In the genomic region with DNA sequence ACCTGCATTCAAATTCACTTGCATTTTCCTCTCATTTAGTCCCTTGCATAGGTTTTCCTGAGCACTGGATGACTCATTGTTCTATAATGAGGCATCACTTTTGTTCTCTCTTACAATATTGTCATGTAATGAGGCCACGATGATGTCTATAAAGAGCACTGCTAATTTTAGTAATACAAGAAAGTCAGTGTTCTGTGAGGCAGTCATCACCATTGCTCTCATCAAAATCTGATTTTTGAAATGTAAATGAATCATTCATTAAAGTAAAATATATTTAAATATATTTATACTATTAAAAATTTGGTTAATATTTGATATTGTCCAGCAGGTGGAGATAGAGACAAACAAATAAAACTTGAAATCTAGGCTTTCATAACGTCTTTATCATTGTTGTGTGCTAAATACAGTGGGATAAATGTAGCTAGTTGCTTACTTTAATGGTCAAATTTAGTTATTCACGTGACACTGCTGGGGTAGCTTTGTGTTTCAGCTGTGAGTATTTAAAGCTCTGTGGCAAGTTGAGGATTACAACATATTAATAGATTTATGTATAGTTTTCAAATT, we compare ENCODE assay signal across 8 cellular contexts. TPM values are rescaled to one million over a fixed set of nuclear protein-coding genes. Genes with fewer than 3 reads are reported as not detected.
A peak's percentile ranks its signal among the peaks of the same experiment; 100 is the strongest.
DNase-seq lines count a peak whose midpoint lies in the region; ATAC-seq and TF ChIP-seq lines count a peak whose summit lies in the region.

No MANE protein-coding gene starts in this region.

- H3K36me3 Mint-ChIP-seq in CD8-positive, alpha-beta T cell, result peaks cover 30% of the 10 kb centered on the region
- peaks cover 6% of the 10 kb centered on the region for H3K36me3 Mint-ChIP-seq in endodermal cell (ENCODE audit: low read depth)
- no peaks in the 10 kb centered on the region for H3K36me3 Mint-ChIP-seq in nephron (ENCODE audit: low read depth)

- WGBS in endodermal cell (ENCODE audit: insufficient coverage in 1 of 2, insufficient read length in 1 of 2), 2 experiments, result 38 to 72% methylated on average over 1 to 3 of the region's 3 CpGs
- WGBS in stomach, 5 donors, result 14 to 35% (median 25%) methylated on average over 3 of the region's 3 CpGs

- H3K27me3 Mint-ChIP-seq in CD8-positive, alpha-beta T cell (ENCODE audit: low read depth), result no peaks in the 10 kb centered on the region
- H3K27me3 Mint-ChIP-seq in endodermal cell (ENCODE audit: insufficient read depth) (no peaks in the 10 kb centered on the region), nephron (ENCODE audit: low read depth) (no peaks in the 10 kb centered on the region)

- H3K4me3 ChIP-seq in CD8-positive, alpha-beta T cell (ENCODE audit: low read depth, low read length), result no peak overlapping the region
- no peak overlapping the region for H3K4me3 ChIP-seq in endodermal cell (ENCODE audit: low read length)
- H3K4me3 ChIP-seq in stomach, result no peak overlapping the region

- H3K9ac ChIP-seq in endodermal cell (ENCODE audit: extremely low read depth, low read length, poor library complexity, severe bottlenecking), result no peak overlapping the region

- DNase-seq in CD8-positive, alpha-beta T cell, result no peak
- DNase-seq in NCI-H69 (lab: John Stamatoyannopoulos, UW) (peak; percentile 87), endodermal cell (no peak), stomach (no peak), KG1 (lab: John Stamatoyannopoulos, UW) (no peak)
- no peak for DNase-seq in effector CD4-positive, alpha-beta T cell

- H3K27ac Mint-ChIP-seq in CD8-positive, alpha-beta T cell, result no peak overlapping the region
- H3K27ac Mint-ChIP-seq in endodermal cell (no peak overlapping the region), nephron (no peak overlapping the region)

- no peaks in the 10 kb centered on the region for H3K4me1 ChIP-seq in CD8-positive, alpha-beta T cell (ENCODE audit: insufficient read depth, low read length)
- no peaks in the 10 kb centered on the region for H3K4me1 ChIP-seq in endodermal cell (ENCODE audit: control insufficient read depth, insufficient read depth, low read length)
- H3K4me1 ChIP-seq in stomach, result peaks cover 0 to 11% (median 2%) of the 10 kb centered on the region in 4 donors

- no peaks in the 10 kb centered on the region for H3K9me3 ChIP-seq in CD8-positive, alpha-beta T cell (ENCODE audit: low read length)
- H3K9me3 ChIP-seq in endodermal cell (ENCODE audit: control insufficient read depth, low read length) (no peaks in the 10 kb centered on the region), stomach (no peaks in the 10 kb centered on the region)

- no peak overlapping the region for H3K27ac ChIP-seq in CD8-positive, alpha-beta T cell (ENCODE audit: low read depth, low read length)
- H3K27ac ChIP-seq in endodermal cell (ENCODE audit: low read depth, low read length), result no peak overlapping the region
- H3K27ac ChIP-seq in stomach, result no peak overlapping the region

- peak; percentile 66 for ATAC-seq in CD8-positive, alpha-beta T cell
- peak; percentile 41 for ATAC-seq in GM21619 (IDR thresholded peaks at IDR 0.05; ENCODE audit: unreplicated experiment)

- TF ChIP-seq POLR2A in stomach (IDR thresholded peaks at IDR 0.05), result no peak

- no peaks in the 10 kb centered on the region for H3K4me1 Mint-ChIP-seq in CD8-positive, alpha-beta T cell (ENCODE audit: low read depth)
- H3K4me1 Mint-ChIP-seq in endodermal cell (no peaks in the 10 kb centered on the region), nephron (no peaks in the 10 kb centered on the region)

- CTCF ChIA-PET in CD8-positive, alpha-beta T cell (lab: Charles Lee), result interaction anchor here (0.5 to 6.9 kb wide), 19 partner anchors 9 to 984 kb away, joined by 3 to 170 read pairs (median 4); a partner anchor contains a TSS

- no peaks in the 10 kb centered on the region for H3K27me3 ChIP-seq in CD8-positive, alpha-beta T cell (ENCODE audit: insufficient read depth, low read length)
- H3K27me3 ChIP-seq in endodermal cell (ENCODE audit: control insufficient read depth, insufficient read depth, low read length, poor library complexity, severe bottlenecking) (no peaks in the 10 kb centered on the region), stomach (no peaks in the 10 kb centered on the region)

- TF ChIP-seq EP300 in stomach (IDR thresholded peaks at IDR 0.05), result no peak

- POLR2A ChIA-PET in CD8-positive, alpha-beta T cell (lab: Charles Lee), result interaction anchor here (0.9 to 1.2 kb wide), 2 partner anchors 16 to 99 kb away, joined by 4 to 8 read pairs; a partner anchor contains a TSS

- H3K4me3 Mint-ChIP-seq in CD8-positive, alpha-beta T cell, result no peak overlapping the region
- no peak overlapping the region for H3K4me3 Mint-ChIP-seq in endodermal cell
- no peak overlapping the region for H3K4me3 Mint-ChIP-seq in nephron

- intact Hi-C loops in CD8-positive, alpha-beta T cell (cut with DNase I, micrococcal nuclease), result loop anchor here (1.0 to 10.0 kb wide), 5 partner anchors 14 to 806 kb away; no protein-coding TSS in a partner anchor
- intact Hi-C loops in stomach (cut with DNase I; ENCODE audit: low total_unique reads), result loop anchor here (5.0 kb wide), 1 partner anchor 99 kb away; no protein-coding TSS in a partner anchor

- peak; percentile 66 for TF ChIP-seq CTCF in CD8-positive, alpha-beta T cell (IDR thresholded peaks at IDR 0.05)
- TF ChIP-seq CTCF in endodermal cell (conservative IDR thresholded peaks at IDR 0.05) (peak; percentile 58), nephron (IDR thresholded peaks at IDR 0.05; ENCODE audit: unreplicated experiment in 3 of 3) (peak; percentile 37 to 62 (median 41)), stomach (IDR thresholded peaks at IDR 0.05) (peak in 3 of 7 experiments; percentile 35 to 47 (median 45))

- no peaks in the 10 kb centered on the region for H3K9me3 Mint-ChIP-seq in CD8-positive, alpha-beta T cell
- H3K9me3 Mint-ChIP-seq in endodermal cell (no peaks in the 10 kb centered on the region), nephron (no peaks in the 10 kb centered on the region)

- H3K36me3 ChIP-seq in CD8-positive, alpha-beta T cell (ENCODE audit: insufficient read depth, low read length), result peaks cover 6% of the 10 kb centered on the region
- H3K36me3 ChIP-seq in endodermal cell (ENCODE audit: control insufficient read depth, insufficient read depth, low read length), result peaks cover 48% of the 10 kb centered on the region
- H3K36me3 ChIP-seq in stomach, result peaks cover 5 to 73% (median 64%) of the 10 kb centered on the region in 4 donors

RNA-seq across cellular contexts. Expression of a gene that starts 15.4 kb away (rescaled TPM):
- 100 to 1,000 TPM; 172 to 179 TPM for total RNA-seq in CD8-positive, alpha-beta T cell
- total RNA-seq in endodermal cell (100 to 1,000 TPM; 236 to 425 TPM), stomach (10 to 100 TPM in 4 of 5 donors, 1 to 10 TPM in 1; 7.6 to 99.5 (median 37.3) TPM)
- polyA plus RNA-seq in endodermal cell (2013, experiment 1 of 2), result 613 TPM
- polyA plus RNA-seq in endodermal cell (2013, experiment 2 of 2), result 626 TPM
- polyA plus RNA-seq in stomach, result 100 to 1,000 TPM in 1 of 3 donors, 10 to 100 TPM in 2; 71.3 to 206 (median 79.9) TPM

RNA-seq across cellular contexts. Expression of a gene that starts 52.0 kb away (rescaled TPM):
- total RNA-seq in CD8-positive, alpha-beta T cell, result 1 to 10 TPM; 3.6 to 3.7 TPM
- total RNA-seq in endodermal cell (10 to 100 TPM in 1 of 2 donors, 1 to 10 TPM in 1; 8.7 to 10.8 TPM), stomach (10 to 100 TPM in 2 of 5 donors, 1 to 10 TPM in 3; 3.1 to 24.0 (median 6.4) TPM)
- polyA plus RNA-seq in endodermal cell (2013, experiment 1 of 2), result 39.1 TPM
- polyA plus RNA-seq in endodermal cell (2013, experiment 2 of 2), result 38.3 TPM
- 10 to 100 TPM in 2 of 3 donors, 1 to 10 TPM in 1; 8.7 to 11.0 (median 10.0) TPM for polyA plus RNA-seq in stomach
